Comparison of ENCODE assay signal across 2 cellular contexts in the genomic region with DNA sequence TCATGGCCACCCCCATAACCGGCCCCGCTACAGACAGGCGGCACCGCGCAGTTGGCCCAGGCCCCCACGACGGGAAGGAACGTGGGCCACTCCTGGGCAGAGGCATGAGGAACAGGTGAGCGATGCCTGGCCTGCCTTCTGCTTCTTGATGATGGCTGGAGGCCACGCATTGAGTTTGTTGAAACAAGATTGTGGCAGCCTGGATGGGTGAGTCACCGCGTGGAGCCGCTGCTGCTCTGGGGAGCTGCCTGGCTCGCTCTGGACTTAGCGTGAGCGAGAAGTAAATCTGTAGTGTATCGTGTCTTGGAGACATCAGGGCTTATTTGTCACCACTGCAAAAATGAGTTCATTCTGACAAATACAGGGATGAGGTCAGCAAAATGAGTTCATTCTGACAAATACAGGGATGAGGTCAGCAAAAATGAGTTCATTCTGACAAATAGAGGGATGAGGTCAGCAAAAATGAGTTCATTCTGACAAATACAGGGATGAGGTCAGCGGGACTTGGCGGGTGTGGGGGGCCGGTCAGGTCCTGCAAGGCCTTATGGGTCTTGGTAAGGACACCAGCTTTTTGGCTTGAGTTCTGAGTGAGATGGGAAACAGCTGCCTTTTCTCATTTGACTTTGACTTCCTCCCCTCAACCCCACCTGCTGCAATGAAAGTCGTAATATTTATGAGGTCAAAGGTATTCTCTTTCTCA.
TF ChIP-seq lines count a peak whose summit lies in the region.

No MANE protein-coding gene starts in this region.

TF ChIP-seq in HEK293, 187 proteins besides CTCF, POLR2A, EP300 and RAD21 (continues in another document):
- TF ChIP-seq, protein P1, sequence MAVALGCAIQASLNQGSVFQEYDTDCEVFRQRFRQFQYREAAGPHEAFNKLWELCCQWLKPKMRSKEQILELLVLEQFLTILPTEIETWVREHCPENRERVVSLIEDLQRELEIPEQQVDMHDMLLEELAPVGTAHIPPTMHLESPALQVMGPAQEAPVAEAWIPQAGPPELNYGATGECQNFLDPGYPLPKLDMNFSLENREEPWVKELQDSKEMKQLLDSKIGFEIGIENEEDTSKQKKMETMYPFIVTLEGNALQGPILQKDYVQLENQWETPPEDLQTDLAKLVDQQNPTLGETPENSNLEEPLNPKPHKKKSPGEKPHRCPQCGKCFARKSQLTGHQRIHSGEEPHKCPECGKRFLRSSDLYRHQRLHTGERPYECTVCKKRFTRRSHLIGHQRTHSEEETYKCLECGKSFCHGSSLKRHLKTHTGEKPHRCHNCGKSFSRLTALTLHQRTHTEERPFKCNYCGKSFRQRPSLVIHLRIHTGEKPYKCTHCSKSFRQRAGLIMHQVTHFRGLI (tag by site-specific recombination; IDR thresholded peaks at IDR 0.05) = 0 out of 2 replicates have a peak, but pooled peaks have one; percentile 27
- TF ChIP-seq ZNF175 (tag by site-specific recombination; IDR thresholded peaks at IDR 0.05) = no peak
- peak; percentile 45; the same call in 1 of the 2 replicates for TF ChIP-seq KLF1 (tag by site-specific recombination; IDR thresholded peaks at IDR 0.05)
- TF ChIP-seq ZNF624 (tag by site-specific recombination; IDR thresholded peaks at IDR 0.05) = no peak
- no peak for TF ChIP-seq ZNF16 (tag by site-specific recombination; IDR thresholded peaks at IDR 0.05; ENCODE audit: low read depth)
- TF ChIP-seq ZNF266 (tag by site-specific recombination; IDR thresholded peaks at IDR 0.05; ENCODE audit: low read depth) = no peak
- no peak for TF ChIP-seq ZXDB (tag by site-specific recombination; IDR thresholded peaks at IDR 0.05)
- TF ChIP-seq ZNF707 (tag by site-specific recombination; IDR thresholded peaks at IDR 0.05) = 0 out of 2 replicates have a peak, but pooled peaks have one; percentile 40
- TF ChIP-seq ZNF121 (tag by site-specific recombination; IDR thresholded peaks at IDR 0.05) = no peak
- TF ChIP-seq GLIS1 (tag by site-specific recombination; IDR thresholded peaks at IDR 0.05) = peak; percentile 61; the same call in 1 of the 2 replicates
- no peak for TF ChIP-seq ZNF48 (tag by site-specific recombination; IDR thresholded peaks at IDR 0.05)
- 0 out of 2 replicates have a peak, but pooled peaks have one; percentile 40 for TF ChIP-seq BCL11B (tag by site-specific recombination; IDR thresholded peaks at IDR 0.05; ENCODE audit: low read depth)
- no peak for TF ChIP-seq IKZF3 (tag by site-specific recombination; IDR thresholded peaks at IDR 0.05)
- TF ChIP-seq ZNF404 (tag by site-specific recombination; IDR thresholded peaks at IDR 0.05) = peak; percentile 57; the same call in 1 of the 2 replicates
- TF ChIP-seq ZNF292 (tag by site-specific recombination; IDR thresholded peaks at IDR 0.05; ENCODE audit: borderline replicate concordance, low read depth) = no peak
- peak; percentile 92 for TF ChIP-seq SP3 (tag by site-specific recombination; IDR thresholded peaks at IDR 0.05)
- peak; percentile 87 for TF ChIP-seq ZNF571 (tag by site-specific recombination; IDR thresholded peaks at IDR 0.05)
- TF ChIP-seq FEZF1 (tag by site-specific recombination; IDR thresholded peaks at IDR 0.05) = no peak
- TF ChIP-seq ZNF423 (tag by site-specific recombination; IDR thresholded peaks at IDR 0.05) = no peak
- TF ChIP-seq ZFP37 (tag by site-specific recombination; IDR thresholded peaks at IDR 0.05) = peak; percentile 99
- TF ChIP-seq, protein P2, sequence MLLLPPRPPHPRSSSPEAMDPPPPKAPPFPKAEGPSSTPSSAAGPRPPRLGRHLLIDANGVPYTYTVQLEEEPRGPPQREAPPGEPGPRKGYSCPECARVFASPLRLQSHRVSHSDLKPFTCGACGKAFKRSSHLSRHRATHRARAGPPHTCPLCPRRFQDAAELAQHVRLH (tag by site-specific recombination; IDR thresholded peaks at IDR 0.05) = no peak
- peak; percentile 85 for TF ChIP-seq SCRT2 (tag by site-specific recombination; IDR thresholded peaks at IDR 0.05)
- TF ChIP-seq ZNF530 (tag by site-specific recombination; IDR thresholded peaks at IDR 0.05; ENCODE audit: low read depth) = no peak
- TF ChIP-seq ZNF2 (tag by site-specific recombination; IDR thresholded peaks at IDR 0.05) = no peak
- TF ChIP-seq ZNF777 (tag by site-specific recombination; IDR thresholded peaks at IDR 0.05; ENCODE audit: borderline replicate concordance) = no peak
- TF ChIP-seq ZNF600 (tag by site-specific recombination; IDR thresholded peaks at IDR 0.05) = peak; percentile 44; the same call in 1 of the 2 replicates
- no peak for TF ChIP-seq ZNF521 (tag by site-specific recombination; IDR thresholded peaks at IDR 0.05)
- peak; percentile 97 for TF ChIP-seq ZNF184 (tag by site-specific recombination; IDR thresholded peaks at IDR 0.05)
- peak; percentile 92 for TF ChIP-seq ZNF548 (tag by site-specific recombination; IDR thresholded peaks at IDR 0.05)
- no peak for TF ChIP-seq ZNF132 (tag by site-specific recombination; IDR thresholded peaks at IDR 0.05; ENCODE audit: borderline replicate concordance)
- TF ChIP-seq, protein P3, sequence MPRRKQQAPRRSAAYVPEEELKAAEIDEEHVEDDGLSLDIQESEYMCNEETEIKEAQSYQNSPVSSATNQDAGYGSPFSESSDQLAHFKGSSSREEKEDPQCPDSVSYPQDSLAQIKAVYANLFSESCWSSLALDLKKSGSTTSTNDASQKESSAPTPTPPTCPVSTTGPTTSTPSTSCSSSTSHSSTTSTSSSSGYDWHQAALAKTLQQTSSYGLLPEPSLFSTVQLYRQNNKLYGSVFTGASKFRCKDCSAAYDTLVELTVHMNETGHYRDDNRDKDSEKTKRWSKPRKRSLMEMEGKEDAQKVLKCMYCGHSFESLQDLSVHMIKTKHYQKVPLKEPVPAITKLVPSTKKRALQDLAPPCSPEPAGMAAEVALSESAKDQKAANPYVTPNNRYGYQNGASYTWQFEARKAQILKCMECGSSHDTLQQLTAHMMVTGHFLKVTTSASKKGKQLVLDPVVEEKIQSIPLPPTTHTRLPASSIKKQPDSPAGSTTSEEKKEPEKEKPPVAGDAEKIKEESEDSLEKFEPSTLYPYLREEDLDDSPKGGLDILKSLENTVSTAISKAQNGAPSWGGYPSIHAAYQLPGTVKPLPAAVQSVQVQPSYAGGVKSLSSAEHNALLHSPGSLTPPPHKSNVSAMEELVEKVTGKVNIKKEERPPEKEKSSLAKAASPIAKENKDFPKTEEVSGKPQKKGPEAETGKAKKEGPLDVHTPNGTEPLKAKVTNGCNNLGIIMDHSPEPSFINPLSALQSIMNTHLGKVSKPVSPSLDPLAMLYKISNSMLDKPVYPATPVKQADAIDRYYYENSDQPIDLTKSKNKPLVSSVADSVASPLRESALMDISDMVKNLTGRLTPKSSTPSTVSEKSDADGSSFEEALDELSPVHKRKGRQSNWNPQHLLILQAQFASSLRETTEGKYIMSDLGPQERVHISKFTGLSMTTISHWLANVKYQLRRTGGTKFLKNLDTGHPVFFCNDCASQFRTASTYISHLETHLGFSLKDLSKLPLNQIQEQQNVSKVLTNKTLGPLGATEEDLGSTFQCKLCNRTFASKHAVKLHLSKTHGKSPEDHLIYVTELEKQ (tag by site-specific recombination; IDR thresholded peaks at IDR 0.05; ENCODE audit: borderline replicate concordance) = peak; percentile 99

TF ChIP-seq in HepG2, 621 proteins besides CTCF, POLR2A, EP300 and RAD21 (continued from another document and continues in another):
- TF ChIP-seq ZNF205 (CRISPR knock-in tag; IDR thresholded peaks at IDR 0.05) (no peak), ZNF333 (CRISPR knock-in tag; IDR thresholded peaks at IDR 0.05; ENCODE audit: borderline replicate concordance) (peak; percentile 98), HOXD1 (CRISPR knock-in tag; IDR thresholded peaks at IDR 0.05) (no peak), SP140L (CRISPR knock-in tag; IDR thresholded peaks at IDR 0.05; ENCODE audit: borderline replicate concordance) (no peak), ZSCAN31 (CRISPR knock-in tag; IDR thresholded peaks at IDR 0.05; ENCODE audit: low read depth) (no peak), SUZ12 (IDR thresholded peaks at IDR 0.05; ENCODE audit: low read depth, low read length) (no peak), ZFY (CRISPR knock-in tag; IDR thresholded peaks at IDR 0.05) (no peak), KDM6A (CRISPR knock-in tag; IDR thresholded peaks at IDR 0.05; ENCODE audit: low read depth) (no peak), CBX5 (CRISPR knock-in tag; IDR thresholded peaks at IDR 0.05; ENCODE audit: borderline replicate concordance) (no peak), WIZ (CRISPR knock-in tag; IDR thresholded peaks at IDR 0.05) (no peak), NFE2L2 (IDR thresholded peaks at IDR 0.05; ENCODE audit: low read length) (peak; percentile 93), PTBP1 (IDR thresholded peaks at IDR 0.05; ENCODE audit: low read depth, low read length, poor library complexity, severe bottlenecking) (no peak), HDAC2 (CRISPR knock-in tag; IDR thresholded peaks at IDR 0.05) (peak; percentile 20; the same call in 1 of the 2 replicates), RFXANK (CRISPR knock-in tag; IDR thresholded peaks at IDR 0.05) (no peak), FOXC1 (CRISPR knock-in tag; IDR thresholded peaks at IDR 0.05; ENCODE audit: borderline replicate concordance) (no peak), GABPB1 (CRISPR knock-in tag; IDR thresholded peaks at IDR 0.05) (no peak), ZNF264 (CRISPR knock-in tag; IDR thresholded peaks at IDR 0.05) (no peak), ZNF143 (CRISPR knock-in tag; IDR thresholded peaks at IDR 0.05) (0 out of 2 replicates have a peak, but pooled peaks have one; percentile 19), STAG1 (CRISPR knock-in tag; IDR thresholded peaks at IDR 0.05) (peak; percentile 40), TBP (CRISPR knock-in tag; IDR thresholded peaks at IDR 0.05) (no peak), IRF2 (CRISPR knock-in tag; IDR thresholded peaks at IDR 0.05) (no peak), HMG20B (CRISPR knock-in tag; conservative IDR thresholded peaks at IDR 0.05) (no peak), ERF (CRISPR knock-in tag; IDR thresholded peaks at IDR 0.05) (no peak), DNMT3B (CRISPR knock-in tag; conservative IDR thresholded peaks at IDR 0.05) (0 out of 2 replicates have a peak, but pooled peaks have one; percentile 52), IRX3 (CRISPR knock-in tag; IDR thresholded peaks at IDR 0.05; ENCODE audit: borderline replicate concordance, low read depth) (no peak), ZNF354B (CRISPR knock-in tag; IDR thresholded peaks at IDR 0.05) (no peak), ZBTB38 (CRISPR knock-in tag; IDR thresholded peaks at IDR 0.05) (peak; percentile 95), ZNF839 (CRISPR knock-in tag; IDR thresholded peaks at IDR 0.05; ENCODE audit: borderline replicate concordance) (no peak), XRCC5 (optimal IDR thresholded peaks at IDR 0.05; ENCODE audit: low read length) (peak; percentile 41), ZFYVE20 (CRISPR knock-in tag; IDR thresholded peaks at IDR 0.05; ENCODE audit: borderline replicate concordance, low read depth) (no peak), SRF (IDR thresholded peaks at IDR 0.05; ENCODE audit: low read depth, low read length) (no peak), ZNF251 (CRISPR knock-in tag; IDR thresholded peaks at IDR 0.05) (no peak), SOX6 (IDR thresholded peaks at IDR 0.05) (no peak), SOX6 (CRISPR knock-in tag; IDR thresholded peaks at IDR 0.05) (no peak), CREB1 (IDR thresholded peaks at IDR 0.05) (peak; percentile 83), CREB1 (CRISPR knock-in tag; IDR thresholded peaks at IDR 0.05) (0 out of 2 replicates have a peak, but pooled peaks have one; percentile 17), MYNN (CRISPR knock-in tag; IDR thresholded peaks at IDR 0.05; ENCODE audit: low read depth) (no peak)
- TF ChIP-seq, protein P4, sequence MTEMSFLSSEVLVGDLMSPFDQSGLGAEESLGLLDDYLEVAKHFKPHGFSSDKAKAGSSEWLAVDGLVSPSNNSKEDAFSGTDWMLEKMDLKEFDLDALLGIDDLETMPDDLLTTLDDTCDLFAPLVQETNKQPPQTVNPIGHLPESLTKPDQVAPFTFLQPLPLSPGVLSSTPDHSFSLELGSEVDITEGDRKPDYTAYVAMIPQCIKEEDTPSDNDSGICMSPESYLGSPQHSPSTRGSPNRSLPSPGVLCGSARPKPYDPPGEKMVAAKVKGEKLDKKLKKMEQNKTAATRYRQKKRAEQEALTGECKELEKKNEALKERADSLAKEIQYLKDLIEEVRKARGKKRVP (CRISPR knock-in tag; IDR thresholded peaks at IDR 0.05) = no peak
- TF ChIP-seq, protein P5, sequence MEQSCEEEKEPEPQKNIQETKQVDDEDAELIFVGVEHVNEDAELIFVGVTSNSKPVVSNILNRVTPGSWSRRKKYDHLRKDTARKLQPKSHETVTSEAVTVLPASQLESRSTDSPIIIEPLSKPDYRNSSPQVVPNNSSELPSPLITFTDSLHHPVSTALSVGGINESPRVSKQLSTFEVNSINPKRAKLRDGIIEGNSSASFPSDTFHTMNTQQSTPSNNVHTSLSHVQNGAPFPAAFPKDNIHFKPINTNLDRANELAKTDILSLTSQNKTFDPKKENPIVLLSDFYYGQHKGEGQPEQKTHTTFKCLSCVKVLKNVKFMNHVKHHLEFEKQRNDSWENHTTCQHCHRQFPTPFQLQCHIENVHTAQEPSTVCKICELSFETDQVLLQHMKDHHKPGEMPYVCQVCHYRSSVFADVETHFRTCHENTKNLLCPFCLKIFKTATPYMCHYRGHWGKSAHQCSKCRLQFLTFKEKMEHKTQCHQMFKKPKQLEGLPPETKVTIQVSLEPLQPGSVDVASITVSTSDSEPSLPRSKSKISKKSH (CRISPR knock-in tag; IDR thresholded peaks at IDR 0.05; ENCODE audit: borderline replicate concordance) = no peak
- TF ChIP-seq, protein P6, sequence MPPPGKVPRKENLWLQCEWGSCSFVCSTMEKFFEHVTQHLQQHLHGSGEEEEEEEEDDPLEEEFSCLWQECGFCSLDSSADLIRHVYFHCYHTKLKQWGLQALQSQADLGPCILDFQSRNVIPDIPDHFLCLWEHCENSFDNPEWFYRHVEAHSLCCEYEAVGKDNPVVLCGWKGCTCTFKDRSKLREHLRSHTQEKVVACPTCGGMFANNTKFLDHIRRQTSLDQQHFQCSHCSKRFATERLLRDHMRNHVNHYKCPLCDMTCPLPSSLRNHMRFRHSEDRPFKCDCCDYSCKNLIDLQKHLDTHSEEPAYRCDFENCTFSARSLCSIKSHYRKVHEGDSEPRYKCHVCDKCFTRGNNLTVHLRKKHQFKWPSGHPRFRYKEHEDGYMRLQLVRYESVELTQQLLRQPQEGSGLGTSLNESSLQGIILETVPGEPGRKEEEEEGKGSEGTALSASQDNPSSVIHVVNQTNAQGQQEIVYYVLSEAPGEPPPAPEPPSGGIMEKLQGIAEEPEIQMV (CRISPR knock-in tag; IDR thresholded peaks at IDR 0.05; ENCODE audit: low read depth) = no peak
